ENCODE assay signal across 20 cellular contexts in the genomic region with DNA sequence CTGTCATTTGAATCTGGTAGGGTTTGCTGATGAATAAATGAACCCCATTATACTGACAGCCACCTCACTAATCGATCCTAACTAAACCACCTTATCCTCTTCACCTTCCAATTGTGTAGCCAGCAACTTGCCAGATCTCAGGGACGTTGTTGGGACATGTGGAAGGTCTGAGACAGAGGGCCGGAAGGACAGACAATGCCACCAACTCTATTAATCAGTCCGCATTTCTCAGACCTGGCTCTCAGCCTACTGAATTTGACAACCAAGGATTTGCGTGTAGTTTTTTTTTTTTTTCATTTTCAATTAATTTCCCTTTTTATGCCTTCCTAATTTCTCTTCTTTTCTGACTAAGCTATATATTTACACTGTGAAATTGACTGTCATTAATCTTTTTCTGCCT.
DNase-seq lines count a peak whose midpoint lies in the region; ATAC-seq, FAIRE-seq and TF ChIP-seq lines count a peak whose summit lies in the region.
"Had no signal": no experiment of that assay in that cellular context is flagged by ENCODE, and none has a peak within 500 bp of the region (broad histone marks: within the 10 kb centered on the region; RNA-seq: fewer than 3 reads in every experiment).

No MANE protein-coding gene starts in this region.

- H4K20me1 ChIP-seq in GM23338 (replicated peaks; ENCODE audit: insufficient read depth): no peaks in the 10 kb centered on the region; the same call in 1 of the 2 replicates
- H4K20me1 ChIP-seq in OCI-LY1 (ENCODE audit: insufficient read depth, low read length): no peaks in the 10 kb centered on the region
- H4K20me1 ChIP-seq in neural cell (ENCODE audit: insufficient read depth): no peaks in the 10 kb centered on the region

- H3K36me3 ChIP-seq in GM23338 (ENCODE audit: insufficient read depth) (no peaks in the 10 kb centered on the region), OCI-LY1 (ENCODE audit: insufficient read depth, low read length) (no peaks in the 10 kb centered on the region), bronchial epithelial cell (ENCODE audit: control insufficient read depth, insufficient read depth, low read length) (no peaks in the 10 kb centered on the region), neural cell (ENCODE audit: insufficient read depth, low read length) (no peaks in the 10 kb centered on the region)

- ATAC-seq in GM23338 (no peak), HG02678 (IDR thresholded peaks at IDR 0.05; ENCODE audit: unreplicated experiment) (no peak)
- ATAC-seq: A549 had no signal

- H2AFZ ChIP-seq in GM23338: no peak overlapping the region
- H2AFZ ChIP-seq in OCI-LY1 (ENCODE audit: low read length): no peak overlapping the region
- no peak overlapping the region for H2AFZ ChIP-seq in neural cell (ENCODE audit: low read depth, low read length)

- H3K4me2 ChIP-seq in GM23338: no peak overlapping the region
- no peak overlapping the region for H3K4me2 ChIP-seq in OCI-LY1 (ENCODE audit: low read length)
- peak overlapping the region; percentile 38 for H3K4me2 ChIP-seq in neural cell (ENCODE audit: low read length)
- H3K4me2 ChIP-seq: A549 had no signal

- peaks cover 4% of the 10 kb centered on the region for H3K27me3 Mint-ChIP-seq in GM23338 (ENCODE audit: insufficient read depth, low read depth, poor library complexity)
- H3K27me3 Mint-ChIP-seq: CD4-positive, alpha-beta T cell had no signal

- no peak overlapping the region for H3K4me3 Mint-ChIP-seq in GM23338
- H3K4me3 Mint-ChIP-seq: CD4-positive, alpha-beta T cell; H9 had no signal

- peaks cover 55% of the 10 kb centered on the region for H3K4me1 Mint-ChIP-seq in GM23338

- H3K27ac Mint-ChIP-seq in GM23338: peak overlapping the region; percentile 28; the same call in 1 of the 2 replicates
- H3K27ac Mint-ChIP-seq: CD4-positive, alpha-beta T cell had no signal

- H3F3A ChIP-seq in GM23338 (replicated peaks; ENCODE audit: low read depth) (no peaks in the 10 kb centered on the region), OCI-LY1 (ENCODE audit: insufficient read depth, low read length) (peaks cover 8% of the 10 kb centered on the region), neural cell (ENCODE audit: insufficient read depth, low read length, poor library complexity, severe bottlenecking) (no peaks in the 10 kb centered on the region)

- FAIRE-seq in bronchial epithelial cell (lab: Jason Lieb, UNC): peak; percentile 68
- FAIRE-seq: A549, GM12892, GM18507 had no signal

- peaks cover 94% of the 10 kb centered on the region for H3K79me2 ChIP-seq in GM23338 (replicated peaks; ENCODE audit: insufficient read depth)
- H3K79me2 ChIP-seq in OCI-LY1 (ENCODE audit: insufficient read depth, low read length): peaks cover 13% of the 10 kb centered on the region; the same call in 1 of the 2 replicates
- no peaks in the 10 kb centered on the region for H3K79me2 ChIP-seq in neural cell (replicated peaks; ENCODE audit: insufficient read depth, low read length)

- no peaks in the 10 kb centered on the region for H3K36me3 Mint-ChIP-seq in GM23338 (ENCODE audit: low read depth)

- H3K9me3 ChIP-seq in OCI-LY1 (ENCODE audit: low read length): no peaks in the 10 kb centered on the region
- no peaks in the 10 kb centered on the region for H3K9me3 ChIP-seq in neural cell (ENCODE audit: low read length)
- H3K9me3 ChIP-seq: A549, Caco-2 had no signal

- TF ChIP-seq EP300 in neural cell (conservative IDR thresholded peaks at IDR 0.05; ENCODE audit: poor library complexity, severe bottlenecking): no peak

- H3K27ac ChIP-seq in GM23338 (ENCODE audit: low read depth) (no peak overlapping the region), OCI-LY1 (ENCODE audit: low read depth, low read length, poor library complexity, severe bottlenecking) (peak overlapping the region; percentile 35), neural cell (ENCODE audit: low read length) (peak overlapping the region; percentile 61)
- H3K27ac ChIP-seq: A549, C4-2B, HL-60 had no signal

- TF ChIP-seq CTCF in GM23338 (conservative IDR thresholded peaks at IDR 0.05; ENCODE audit: low read depth in 2 of 2): no peak
- no peak for TF ChIP-seq CTCF in OCI-LY1 (IDR thresholded peaks at IDR 0.05; ENCODE audit: low read length)
- no peak for TF ChIP-seq CTCF in bronchial epithelial cell (IDR thresholded peaks at IDR 0.05; ENCODE audit: insufficient read depth, low read length, severe bottlenecking)
- TF ChIP-seq CTCF in neural cell (IDR thresholded peaks at IDR 0.05; ENCODE audit: poor library complexity, severe bottlenecking): no peak

- H3K27me3 ChIP-seq in GM23338 (ENCODE audit: insufficient read depth) (no peaks in the 10 kb centered on the region), OCI-LY1 (ENCODE audit: insufficient read depth, low read length) (no peaks in the 10 kb centered on the region), bronchial epithelial cell (ENCODE audit: control insufficient read depth, insufficient read depth, low read length) (no peaks in the 10 kb centered on the region), neural cell (ENCODE audit: insufficient read depth, low read depth, low read length) (no peaks in the 10 kb centered on the region)

- H3K4me3 ChIP-seq in GM23338 (no peak overlapping the region), OCI-LY1 (ENCODE audit: low read depth, low read length, poor library complexity, severe bottlenecking) (no peak overlapping the region), bronchial epithelial cell (ENCODE audit: low read depth, low read length) (no peak overlapping the region), neural cell (ENCODE audit: low read length) (peak overlapping the region; percentile 15)
- H3K4me3 ChIP-seq: A549 had no signal

- no peak for TF ChIP-seq RAD21 in neural cell (conservative IDR thresholded peaks at IDR 0.05)

- H3K9me3 Mint-ChIP-seq in GM23338: no peaks in the 10 kb centered on the region
- H3K9me3 Mint-ChIP-seq: CD4-positive, alpha-beta T cell; H9 had no signal

- H3K4me1 ChIP-seq in GM23338 (ENCODE audit: insufficient read depth) (peaks cover 58% of the 10 kb centered on the region), OCI-LY1 (ENCODE audit: insufficient read depth, low read length, severe bottlenecking) (peaks cover 98% of the 10 kb centered on the region)
- H3K4me1 ChIP-seq: A549, Caco-2 had no signal

- H3K9ac ChIP-seq in OCI-LY1 (ENCODE audit: low read length): no peak overlapping the region
- no peak overlapping the region for H3K9ac ChIP-seq in neural cell (ENCODE audit: low read length)

- H3K9me2 ChIP-seq in GM23338 (ENCODE audit: insufficient read depth) (peaks cover 6% of the 10 kb centered on the region; the same call in 1 of the 2 replicates), OCI-LY1 (ENCODE audit: low read depth, low read length) (no peaks in the 10 kb centered on the region), neural cell (ENCODE audit: insufficient read depth, low read length) (no peaks in the 10 kb centered on the region)

- DNase-seq in GM23338 (ENCODE audit: low spot score): no peak
- DNase-seq in bronchial epithelial cell (ENCODE audit: low read depth): peak; percentile 18
- no peak for DNase-seq in activated T-cell treated with anti-CD3 and anti-CD28 coated beads, Interleukin-2, amount 50 U/mL, for 1 hour
- no peak for DNase-seq in NCI-H1417 treated with DMSO at 0.1 percent for 48 hours (lab: John Stamatoyannopoulos, UW)
- DNase-seq: AML-193; Caco-2; CD4-positive, alpha-beta T cell; DMS153; DMS79; GDM1; GOT3; H9 had no signal

TF ChIP-seq in GM23338, 12 proteins besides CTCF, POLR2A, EP300 and RAD21 (continues in another document):
- TF ChIP-seq CREB1 (CRISPR knock-in tag; IDR thresholded peaks at IDR 0.05; ENCODE audit: low read depth) (no peak), ZNF114 (CRISPR knock-in tag; IDR thresholded peaks at IDR 0.05) (no peak), STAT1 (IDR thresholded peaks at IDR 0.05; ENCODE audit: unreplicated experiment) (no peak), EZH2 (IDR thresholded peaks at IDR 0.05; ENCODE audit: low read depth, unreplicated experiment) (no peak), NANOG (IDR thresholded peaks at IDR 0.05; ENCODE audit: borderline replicate concordance) (no peak)

TF ChIP-seq in neural cell, 6 proteins besides CTCF, POLR2A, EP300 and RAD21:
- TF ChIP-seq TAF1 (IDR thresholded peaks at IDR 0.05; ENCODE audit: low read depth): no peak
- TF ChIP-seq SMC3 (conservative IDR thresholded peaks at IDR 0.05; ENCODE audit: poor library complexity): no peak
- no peak for TF ChIP-seq MXI1 (conservative IDR thresholded peaks at IDR 0.05; ENCODE audit: poor library complexity, severe bottlenecking)
